Comparison of ENCODE assay signal across 13 cellular contexts in the genomic region with DNA sequence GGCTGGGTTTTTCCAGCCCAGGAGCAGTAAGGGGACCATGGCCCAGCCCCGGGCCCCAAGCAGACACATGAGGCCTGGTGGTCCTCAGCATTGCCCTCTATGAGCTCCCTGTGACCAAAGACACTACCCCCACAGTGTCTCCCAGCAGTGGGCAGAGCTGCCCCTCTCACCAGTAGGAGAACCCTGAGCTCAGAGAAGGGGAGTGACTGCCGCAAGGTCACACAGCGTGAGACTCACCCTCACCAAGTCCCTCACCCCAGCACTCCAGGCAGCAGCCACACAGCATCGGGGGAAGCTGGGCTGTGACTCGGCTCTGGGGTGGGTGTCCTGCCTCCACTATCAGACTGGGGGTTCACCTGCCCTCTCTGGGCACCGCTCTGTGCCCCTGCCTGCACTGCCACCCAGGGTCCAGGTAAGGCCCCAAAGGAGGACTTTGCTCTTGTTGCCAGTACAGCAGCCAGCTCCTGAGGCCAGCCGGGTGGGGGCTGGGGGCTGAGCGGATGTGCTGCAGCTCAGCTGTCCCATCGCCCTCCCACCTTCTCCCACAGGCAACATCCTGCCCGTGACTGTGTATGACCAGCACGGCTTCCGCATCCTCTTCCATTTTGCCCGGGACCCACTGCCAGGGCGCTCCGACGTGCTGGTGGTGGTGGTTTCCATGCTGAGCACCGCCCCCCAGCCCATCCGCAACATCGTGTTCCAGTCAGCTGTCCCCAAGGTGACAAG. TPM values are rescaled to one million over a fixed set of nuclear protein-coding genes. Genes with fewer than 3 reads are reported as not detected.
DNase-seq lines count a peak whose midpoint lies in the region; TF ChIP-seq lines count a peak whose summit lies in the region.
"Had no signal": no experiment of that assay in that cellular context is flagged by ENCODE, and none has a peak within 500 bp of the region (broad histone marks: within the 10 kb centered on the region; RNA-seq: fewer than 3 reads in every experiment).

No MANE protein-coding gene starts in this region.

- H3K27ac Mint-ChIP-seq in CD8-positive, alpha-beta memory T cell: peak overlapping the region; percentile 65 to 97 (median 88)

- CTCF ChIA-PET in CD8-positive, alpha-beta memory T cell (lab: Charles Lee): interaction anchor here (0.8 to 16.3 kb wide), 9 partner anchors 8 to 50 kb away, joined by 3 to 375 read pairs (median 20); partner anchors contain the start of genes GGA1, LGALS1, NOL12 and PDXP
- CTCF ChIA-PET in HEK293T (lab: Yijun Ruan, JAX): interaction anchor here (0.6 to 4.8 kb wide), 6 partner anchors 11 to 232 kb away, joined by 3 to 41 read pairs (median 3); partner anchors contain the start of gene GGA1

- peaks cover 77% of the 10 kb centered on the region for H3K4me1 ChIP-seq in CD8-positive, alpha-beta memory T cell (ENCODE audit: insufficient read depth, low read length)
- H3K4me1 ChIP-seq in Karpas-422 (ENCODE audit: low read length): peaks cover 36% of the 10 kb centered on the region
- peaks cover 52 to 67% of the 10 kb centered on the region in 2 experiments for H3K4me1 ChIP-seq in neutrophil (ENCODE audit: control insufficient read depth in 1 of 2, insufficient read depth in 1 of 2, low read depth in 1 of 2, low read length in 1 of 2)

- TF ChIP-seq CTCF in neutrophil (IDR thresholded peaks at IDR 0.05): no peak

- no peaks in the 10 kb centered on the region for H3K9me3 ChIP-seq in CD8-positive, alpha-beta memory T cell (ENCODE audit: low read length)
- no peaks in the 10 kb centered on the region for H3K9me3 ChIP-seq in Karpas-422 (ENCODE audit: low read length)
- H3K9me3 ChIP-seq in neutrophil: no peaks in the 10 kb centered on the region
- H3K9me3 ChIP-seq: gastroesophageal sphincter, left lung had no signal

- H3K4me2 ChIP-seq in Karpas-422 (ENCODE audit: low read depth, low read length, poor library complexity, severe bottlenecking): no peak overlapping the region

- H3K79me2 ChIP-seq in Karpas-422 (ENCODE audit: low read length): no peaks in the 10 kb centered on the region

- H3K4me1 Mint-ChIP-seq in CD8-positive, alpha-beta memory T cell: peaks cover 65 to 92% (median 70%) of the 10 kb centered on the region in 3 donors

- H3K27me3 Mint-ChIP-seq in CD8-positive, alpha-beta memory T cell: no peaks in the 10 kb centered on the region

- H3K9me3 Mint-ChIP-seq in CD8-positive, alpha-beta memory T cell: no peaks in the 10 kb centered on the region

- peak overlapping the region; percentile 59 for H3K27ac ChIP-seq in CD8-positive, alpha-beta memory T cell (ENCODE audit: low read depth, low read length)
- peak overlapping the region; percentile 90 for H3K27ac ChIP-seq in Karpas-422 (ENCODE audit: low read length)
- peak overlapping the region; percentile 95 for H3K27ac ChIP-seq in neutrophil
- H3K27ac ChIP-seq: WERI-Rb-1 had no signal

- no peaks in the 10 kb centered on the region for H4K20me1 ChIP-seq in Karpas-422 (ENCODE audit: insufficient read depth, low read depth, low read length)

- no peak overlapping the region for H2AFZ ChIP-seq in Karpas-422 (ENCODE audit: low read length)

- no peaks in the 10 kb centered on the region for H3K9me2 ChIP-seq in Karpas-422 (replicated peaks; ENCODE audit: insufficient read depth, low read length)

- H3K36me3 Mint-ChIP-seq in CD8-positive, alpha-beta memory T cell: peaks cover 0 to 14% (median 0%) of the 10 kb centered on the region in 3 donors

- peak overlapping the region; percentile 54 to 90 (median 73) for H3K4me3 Mint-ChIP-seq in CD8-positive, alpha-beta memory T cell

- no peak overlapping the region for H3K4me3 ChIP-seq in CD8-positive, alpha-beta memory T cell (ENCODE audit: low read length)
- H3K4me3 ChIP-seq in Karpas-422 (ENCODE audit: low read length) (no peak overlapping the region), neutrophil (ENCODE audit: low read depth in 1 of 2, low read length in 1 of 2) (no peak overlapping the region)
- H3K4me3 ChIP-seq: gastroesophageal sphincter, left lung had no signal

- H3K36me3 ChIP-seq in CD8-positive, alpha-beta memory T cell (ENCODE audit: insufficient read depth, low read length): no peaks in the 10 kb centered on the region
- H3K36me3 ChIP-seq in Karpas-422 (ENCODE audit: insufficient read depth, low read length) (peaks cover 5% of the 10 kb centered on the region; the same call in 1 of the 2 replicates), neutrophil (peaks cover 31% of the 10 kb centered on the region)
- H3K36me3 ChIP-seq: WERI-Rb-1 had no signal

- POLR2A ChIA-PET in CD8-positive, alpha-beta memory T cell (lab: Charles Lee): interaction anchor here (0.9 to 9.6 kb wide), 8 partner anchors 11 to 50 kb away, joined by 3 to 50 read pairs (median 6); partner anchors contain the start of genes GGA1, LGALS1 and PDXP
- POLR2A ChIA-PET in HEK293T (lab: Yijun Ruan, JAX): interaction anchor here (1.6 to 7.9 kb wide), 4 partner anchors 11 to 27 kb away, joined by 11 to 58 read pairs (median 18); partner anchors contain the start of genes GGA1 and PDXP

- H3K27me3 ChIP-seq in CD8-positive, alpha-beta memory T cell (ENCODE audit: insufficient read depth, low read length, poor library complexity, severe bottlenecking): no peaks in the 10 kb centered on the region
- H3K27me3 ChIP-seq in Karpas-422 (ENCODE audit: low read length) (no peaks in the 10 kb centered on the region), neutrophil (no peaks in the 10 kb centered on the region)
- H3K27me3 ChIP-seq: gastroesophageal sphincter, left lung had no signal

- peak; percentile 30 to 75 (median 48) for DNase-seq in CD8-positive, alpha-beta memory T cell
- no peak for DNase-seq in Karpas-422
- DNase-seq in dermis microvascular lymphatic vessel endothelial cell (ENCODE audit: low read depth in 2 of 2): peak; percentile 76 to 86
- no peak for DNase-seq in NCI-H1092 treated with DMSO at 0.1 percent for 48 hours (lab: John Stamatoyannopoulos, UW)
- no peak for DNase-seq in HuH-7.5 (ENCODE audit: low spot score)
- DNase-seq in HEK293T (ENCODE audit: extremely low spot score): no peak
- DNase-seq: left lung, NCI-H1417, NCI-H774, WERI-Rb-1 had no signal

- H3K9ac ChIP-seq in Karpas-422 (ENCODE audit: low read length): peak overlapping the region; percentile 63; the same call in 1 of the 2 replicates

TF ChIP-seq in HEK293T, 16 proteins besides CTCF, POLR2A, EP300 and RAD21:
- TF ChIP-seq BHLHE40 (IDR thresholded peaks at IDR 0.05; ENCODE audit: borderline replicate concordance) (no peak), SUZ12 (IDR thresholded peaks at IDR 0.05) (no peak), HDGF (IDR thresholded peaks at IDR 0.05; ENCODE audit: borderline replicate concordance) (no peak), PKNOX1 (IDR thresholded peaks at IDR 0.05) (no peak), FOXA1 (IDR thresholded peaks at IDR 0.05) (no peak), ELF4 (IDR thresholded peaks at IDR 0.05) (no peak), TARDBP (IDR thresholded peaks at IDR 0.05) (no peak), FOXM1 (IDR thresholded peaks at IDR 0.05; ENCODE audit: borderline replicate concordance) (no peak), ARNT (IDR thresholded peaks at IDR 0.05) (no peak), L3MBTL2 (conservative IDR thresholded peaks at IDR 0.05) (no peak), NFRKB (IDR thresholded peaks at IDR 0.05) (no peak), LEF1 (IDR thresholded peaks at IDR 0.05; ENCODE audit: borderline replicate concordance) (no peak), FOXK2 (IDR thresholded peaks at IDR 0.05) (no peak), ZNF384 (IDR thresholded peaks at IDR 0.05) (no peak), SP1 (IDR thresholded peaks at IDR 0.05) (no peak)

RNA-seq across cellular contexts. Expression of gene SH3BP1, which starts 7.9 kb away (rescaled TPM):
- total RNA-seq in CD8-positive, alpha-beta memory T cell: 10 to 100 TPM; 93.1 to 94.6 TPM
- polyA plus RNA-seq in CD8-positive, alpha-beta memory T cell: 32.3 TPM
- total RNA-seq in Karpas-422 (2014; rRNA removed; shearing (Covaris generic); ENCODE audit: low replicate concordance): 43.2 and 50.4 TPM in 2 replicates
- 0.89 and 1.3 TPM in 2 replicates for total RNA-seq in dermis microvascular lymphatic vessel endothelial cell

RNA-seq across cellular contexts. Expression of gene GGA1, which starts 23.0 kb away (rescaled TPM):
- total RNA-seq in CD8-positive, alpha-beta memory T cell: 10 to 100 TPM; 69.1 to 74.3 TPM
- 34.9 TPM for polyA plus RNA-seq in CD8-positive, alpha-beta memory T cell
- total RNA-seq in Karpas-422 (2014; rRNA removed; shearing (Covaris generic); ENCODE audit: low replicate concordance): 64.3 and 97.3 TPM in 2 replicates
- 42.0 and 62.8 TPM in 2 replicates for total RNA-seq in dermis microvascular lymphatic vessel endothelial cell

RNA-seq across cellular contexts. Expression of gene PDXP, which starts 26.9 kb away (rescaled TPM):
- total RNA-seq in CD8-positive, alpha-beta memory T cell: 10 to 100 TPM; 36.0 to 37.8 TPM
- 7.1 TPM for polyA plus RNA-seq in CD8-positive, alpha-beta memory T cell
- total RNA-seq in Karpas-422 (2014; rRNA removed; shearing (Covaris generic); ENCODE audit: low replicate concordance): 75.3 and 78.9 TPM in 2 replicates
- 6.7 and 9.2 TPM in 2 replicates for total RNA-seq in dermis microvascular lymphatic vessel endothelial cell

RNA-seq across cellular contexts. Expression of gene LGALS1, which starts 43.8 kb away (rescaled TPM):
- 100 to 1,000 TPM; 204 to 223 TPM for total RNA-seq in CD8-positive, alpha-beta memory T cell
- 182 TPM for polyA plus RNA-seq in CD8-positive, alpha-beta memory T cell
- 288 and 308 TPM in 2 replicates for total RNA-seq in Karpas-422 (2014; rRNA removed; shearing (Covaris generic); ENCODE audit: low replicate concordance)
- total RNA-seq in dermis microvascular lymphatic vessel endothelial cell: 3,435 and 6,925 TPM in 2 replicates

RNA-seq across cellular contexts. Expression of gene LGALS2, which starts 51.7 kb away (rescaled TPM):
- not detected for total RNA-seq in CD8-positive, alpha-beta memory T cell
- polyA plus RNA-seq in CD8-positive, alpha-beta memory T cell: not detected
- total RNA-seq in Karpas-422 (2014; rRNA removed; shearing (Covaris generic); ENCODE audit: low replicate concordance): not detected in 2 replicates
- total RNA-seq in dermis microvascular lymphatic vessel endothelial cell: not detected in 2 replicates
- total RNA-seq: gastroesophageal sphincter, H4 had no signal

Comparison
In these comparisons a context has a peak if more than half of its experiments do, and no peak if none do; other contexts are left out.
1. DNase-seq: peak in CD8-positive, alpha-beta memory T cell (5 of 5) and dermis microvascular lymphatic vessel endothelial cell (2 of 2); none in Karpas-422 (single experiment), NCI-H1092 treated with DMSO at 0.1 percent for 48 hours (single experiment), HuH-7.5 (single experiment) and HEK293T (single experiment).
2. RNA of gene SH3BP1, which starts 7.9 kb away (total RNA-seq): 93.1 to 94.6 TPM in CD8-positive, alpha-beta memory T cell and 43.2 to 50.4 TPM in Karpas-422; 0.89 to 1.3 TPM in dermis microvascular lymphatic vessel endothelial cell; every median in the first group is over 10 times any median in the second.
3. Peak in every context shown above with its lines, with median percentiles within 50 percentile points of each other: H3K27ac ChIP-seq.